Comparison of ENCODE assay signal across 1 cellular context in genomic region chr14:50333010-50333409, GRCh38.
TF ChIP-seq lines count a peak whose summit lies in the region.

No MANE protein-coding gene starts in this region.

TF ChIP-seq in K562, 482 proteins besides CTCF, POLR2A, EP300 and RAD21:
- TF ChIP-seq ZNF668 (CRISPR knock-in tag; IDR thresholded peaks at IDR 0.05) (0 out of 2 replicates have a peak, but pooled peaks have one; percentile 47), THRA (IDR thresholded peaks at IDR 0.05) (no peak), DLX4 (CRISPR knock-in tag; IDR thresholded peaks at IDR 0.05) (no peak), SREBF2 (CRISPR knock-in tag; IDR thresholded peaks at IDR 0.05) (no peak), HDAC3 (IDR thresholded peaks at IDR 0.05; ENCODE audit: borderline replicate concordance, partially characterized antibody) (no peak), EP400 (IDR thresholded peaks at IDR 0.05) (no peak), TAF15 (IDR thresholded peaks at IDR 0.05; ENCODE audit: low read depth, low read length) (no peak), POLR2B (IDR thresholded peaks at IDR 0.05; ENCODE audit: low read depth, partially characterized antibody) (no peak), SMAD4 (CRISPR knock-in tag; conservative IDR thresholded peaks at IDR 0.05) (peak; percentile 41; the same call in 1 of the 2 replicates), ZC3H11A (IDR thresholded peaks at IDR 0.05; ENCODE audit: low read depth, low read length) (no peak), ZNF121 (CRISPR knock-in tag; conservative IDR thresholded peaks at IDR 0.05) (no peak), SIRT6 (IDR thresholded peaks at IDR 0.05; ENCODE audit: low read depth, low read length) (no peak), MYC (IDR thresholded peaks at IDR 0.05; ENCODE audit: low read depth, low read length) (no peak), MYC (CRISPR knock-in tag; IDR thresholded peaks at IDR 0.05; ENCODE audit: borderline replicate concordance, low read depth) (no peak), SMARCE1 (IDR thresholded peaks at IDR 0.05) (no peak), CEBPG (CRISPR knock-in tag; IDR thresholded peaks at IDR 0.05) (no peak), CEBPG (tag; conservative IDR thresholded peaks at IDR 0.05 in 1 of 2, IDR thresholded peaks at IDR 0.05 in 1 of 2) (no peak), HDAC2 (IDR thresholded peaks at IDR 0.05) (no peak), CXXC5 (CRISPR knock-in tag; IDR thresholded peaks at IDR 0.05) (0 out of 2 replicates have a peak, but pooled peaks have one; percentile 15), ATF7 (IDR thresholded peaks at IDR 0.05) (no peak), CLOCK (CRISPR knock-in tag; IDR thresholded peaks at IDR 0.05; ENCODE audit: borderline replicate concordance) (no peak), MLLT1 (IDR thresholded peaks at IDR 0.05) (no peak), ASH1L (IDR thresholded peaks at IDR 0.05; ENCODE audit: borderline replicate concordance, low read depth, partially characterized antibody) (no peak), CREBBP (IDR thresholded peaks at IDR 0.05; ENCODE audit: low read depth, low read length) (no peak), CREB5 (CRISPR knock-in tag; IDR thresholded peaks at IDR 0.05) (no peak), BRCA1 (IDR thresholded peaks at IDR 0.05) (no peak), BRCA1 (CRISPR knock-in tag; IDR thresholded peaks at IDR 0.05) (no peak), ZNF277 (CRISPR knock-in tag; IDR thresholded peaks at IDR 0.05; ENCODE audit: borderline replicate concordance) (no peak), KHSRP (IDR thresholded peaks at IDR 0.05) (no peak)
